In the genomic region with DNA sequence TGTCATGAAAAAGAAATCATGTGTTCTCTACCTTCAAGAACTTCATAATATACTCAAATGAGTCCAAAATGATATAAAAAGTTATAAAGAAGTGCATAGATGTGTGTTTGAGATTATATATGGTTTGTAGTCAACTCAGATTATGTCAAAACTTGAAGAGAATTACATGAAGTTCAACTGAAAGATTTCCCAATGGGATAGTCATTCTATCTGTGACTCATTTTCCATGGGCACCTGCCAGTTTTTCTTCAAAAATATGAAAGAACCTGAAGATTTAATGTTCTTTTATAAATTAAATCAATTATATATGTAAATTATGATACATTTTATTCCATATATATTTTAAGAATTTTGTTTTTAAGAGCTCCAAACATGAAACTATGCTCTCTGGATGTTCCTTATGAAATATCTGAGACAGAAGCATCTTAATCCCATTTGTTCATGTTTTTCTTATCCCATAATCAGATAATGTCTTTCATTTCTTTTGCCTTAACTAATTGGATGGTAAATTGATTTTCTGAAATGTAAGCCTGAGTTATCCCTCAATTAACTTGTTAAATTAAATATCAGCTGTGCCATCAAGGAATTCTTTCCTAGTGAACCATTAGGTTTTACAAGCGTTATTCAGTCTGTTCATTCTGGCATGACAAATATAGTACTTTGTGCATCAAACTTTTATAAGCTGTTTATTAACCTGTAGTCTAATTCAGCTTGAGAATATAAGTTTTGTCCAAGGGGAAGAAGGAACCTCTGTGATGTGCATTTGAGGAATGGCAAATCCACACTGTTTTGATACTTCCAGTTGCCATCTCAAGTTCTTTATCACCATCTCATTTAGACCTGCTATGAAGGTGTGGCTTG, we compare ENCODE assay signal across 21 cellular contexts.
DNase-seq lines count a peak whose midpoint lies in the region; ATAC-seq, FAIRE-seq and TF ChIP-seq lines count a peak whose summit lies in the region.
"Had no signal": no experiment of that assay in that cellular context is flagged by ENCODE, and none has a peak within 500 bp of the region (broad histone marks: within the 10 kb centered on the region; RNA-seq: fewer than 3 reads in every experiment).

No MANE protein-coding gene starts in this region.

- no peak for TF ChIP-seq POLR2A in H54 (IDR thresholded peaks at IDR 0.05; ENCODE audit: low read depth, low read length)
- no peak for TF ChIP-seq POLR2A in lower leg skin (IDR thresholded peaks at IDR 0.05)

- FAIRE-seq in D721Med (lab: Jason Lieb, UNC) (peak; percentile 41), H54 (lab: Jason Lieb, UNC) (peak; percentile 68)
- FAIRE-seq: H1, HTR-8/SVneo had no signal

- H3K4me3 ChIP-seq in lower leg skin (ENCODE audit: low read depth, poor library complexity, severe bottlenecking) = no peak overlapping the region

- TF ChIP-seq CTCF in D721Med (IDR thresholded peaks at IDR 0.05; ENCODE audit: insufficient read depth, missing control alignments) (no peak), lower leg skin (IDR thresholded peaks at IDR 0.05) (no peak)

- DNase-seq in D721Med (ENCODE audit: insufficient read length, low spot score) (no peak), H54 (ENCODE audit: insufficient read length, low spot score) (no peak), amniotic epithelial cell (ENCODE audit: low read depth) (peak; percentile 27), left kidney (ENCODE audit: low read depth, low spot score) (peak; percentile 1), lower leg skin (ENCODE audit: low spot score in 2 of 2) (no peak)
- DNase-seq: AML-193; C1 segment of cervical spinal cord; CD8-positive, alpha-beta T cell; DMS153; GF-D8; KG1; NCI-H1105 treated with DMSO at 0.1 percent for 48 hours; NCI-H2029 treated with DMSO at 0.1 percent for 48 hours; NCI-H526 treated with DMSO at 0.1 percent for 48 hours; SW 1271 had no signal

- ATAC-seq in GM21390 (IDR thresholded peaks at IDR 0.05; ENCODE audit: unreplicated experiment) = no peak
- ATAC-seq in GM21360 (IDR thresholded peaks at IDR 0.05; ENCODE audit: unreplicated experiment) = no peak
- no peak for ATAC-seq in HG02970 (IDR thresholded peaks at IDR 0.05; ENCODE audit: low FRiP score, unreplicated experiment)
- ATAC-seq: CD8-positive, alpha-beta T cell; Panc1 had no signal

- intact Hi-C loops in lower leg skin (cut with DNase I; ENCODE audit: low total_unique reads) = no loop called here

- WGBS in lower leg skin, 2 donors = 54 to 69% methylated on average over 1 of the region's 1 CpG

Comparison
In these comparisons a context has a peak if more than half of its experiments do, and no peak if none do; other contexts are left out.
1. DNase-seq: peak in amniotic epithelial cell (single experiment) and left kidney (single experiment); none in D721Med (single experiment), H54 (single experiment) and lower leg skin (0 of 2).